20 cellular contexts compared by ENCODE assay signal in genomic region chr19:4682417-4683200, GRCh38.
"Had no signal": no experiment of that assay in that cellular context is flagged by ENCODE, and none has a peak within 500 bp of the region (broad histone marks: within the 10 kb centered on the region; RNA-seq: fewer than 3 reads in every experiment).

No MANE protein-coding gene starts in this region.

- H3K27ac Mint-ChIP-seq: activated CD8-positive, alpha-beta memory T cell treated with anti-CD3 and anti-CD28 coated beads, Interleukin-2, amount 10 ng/mL, durations not matched to agents 7 days and 5 days; WTC11 had no signal

- H3K27me3 ChIP-seq: Peyer's patch had no signal

- H3K27me3 Mint-ChIP-seq: activated CD8-positive, alpha-beta memory T cell treated with anti-CD3 and anti-CD28 coated beads, Interleukin-2, amount 10 ng/mL, durations not matched to agents 7 days and 5 days had no signal

- DNase-seq: activated CD4-positive, alpha-beta T cell treated with anti-CD3 and anti-CD28 coated beads for 48 hours; activated CD4-positive, alpha-beta T cell treated with anti-CD3 and anti-CD28 coated beads, Interleukin-2, amount 50 U/mL, for 48 hours; activated CD4-positive, CD25-positive, alpha-beta regulatory T cell treated with anti-CD3 and anti-CD28 coated beads, Interleukin-2, amount 50 U/mL, for 72 hours; activated CD8-positive, alpha-beta memory T cell treated with anti-CD3 and anti-CD28 coated beads, Interleukin-2, amount 10 ng/mL, durations not matched to agents 7 days and 5 days; activated effector memory CD4-positive, alpha-beta T cell treated with anti-CD3 and anti-CD28 coated beads, Interleukin-2, amount 50 U/mL, for 16 hours; activated naive CD4-positive, alpha-beta T cell treated with Interleukin-2 at 50 U/mL for 16 hours; activated T-cell treated with anti-CD3 and anti-CD28 coated beads, Interleukin-2, amount 50 U/mL, for 4 hours; Karpas-422; MM.1S; NCI-H146; NCI-H187 treated with DMSO at 0.1 percent for 48 hours; NCI-H2081 treated with DMSO at 0.1 percent for 48 hours; NCI-H446; NCI-H524; Peyer's patch; SHP77 treated with DMSO at 0.1 percent for 48 hours; T-helper 9 cell had no signal

- ATAC-seq: activated CD8-positive, alpha-beta memory T cell treated with anti-CD3 and anti-CD28 coated beads, Interleukin-2, amount 10 ng/mL, durations not matched to agents 7 days and 5 days; activated naive CD4-positive, alpha-beta T cell treated with anti-CD3 and anti-CD28 coated beads, Interleukin-2, amount 50 U/mL, for 72 hours; activated T-cell treated with anti-CD3 and anti-CD28 coated beads, Interleukin-2, amount 50 U/mL, for 4 hours; WTC11 had no signal

- H3K4me3 ChIP-seq: Peyer's patch had no signal

- H3K9me3 Mint-ChIP-seq: activated naive CD4-positive, alpha-beta T cell treated with anti-CD3 and anti-CD28 coated beads, Interleukin-2, amount 50 U/mL, for 72 hours; activated T-cell treated with anti-CD3 and anti-CD28 coated beads, Interleukin-2, amount 50 U/mL, for 4 hours; T-helper 1 cell treated with Interleukin-12 subunit alpha and Interleukin-12 subunit beta and Interleukin-4 antibody, amounts not matched to agents 30 μg/mL and 1 μg/mL, for 36 hours; WTC11 had no signal

- H3K4me1 ChIP-seq: Peyer's patch had no signal

- H3K27ac ChIP-seq: Peyer's patch had no signal

- H3K4me3 Mint-ChIP-seq: activated CD8-positive, alpha-beta memory T cell treated with anti-CD3 and anti-CD28 coated beads, Interleukin-2, amount 10 ng/mL, durations not matched to agents 7 days and 5 days; activated T-cell treated with anti-CD3 and anti-CD28 coated beads, Interleukin-2, amount 50 U/mL, for 4 hours; T-helper 1 cell treated with Interleukin-12 subunit alpha and Interleukin-12 subunit beta and Interleukin-4 antibody, amounts not matched to agents 30 μg/mL and 1 μg/mL, for 36 hours; WTC11 had no signal

- H3K36me3 Mint-ChIP-seq: activated naive CD4-positive, alpha-beta T cell treated with anti-CD3 and anti-CD28 coated beads, Interleukin-2, amount 50 U/mL, for 72 hours had no signal

- H3K4me1 Mint-ChIP-seq: activated CD8-positive, alpha-beta memory T cell treated with anti-CD3 and anti-CD28 coated beads, Interleukin-2, amount 10 ng/mL, durations not matched to agents 7 days and 5 days had no signal

- H3K9me3 ChIP-seq: Peyer's patch had no signal
